11 cellular contexts compared by ENCODE assay signal in genomic region chr22:36201630-36202312, GRCh38. TPM values are rescaled to one million over a fixed set of nuclear protein-coding genes. Genes with fewer than 3 reads are reported as not detected.
A peak's percentile ranks its signal among the peaks of the same experiment; 100 is the strongest.
DNase-seq lines count a peak whose midpoint lies in the region; ATAC-seq, FAIRE-seq and TF ChIP-seq lines count a peak whose summit lies in the region.
"Had no signal": no experiment of that assay in that cellular context is flagged by ENCODE, and none has a peak within 500 bp of the region (broad histone marks: within the 10 kb centered on the region; RNA-seq: fewer than 3 reads in every experiment).

APOL4 (minus strand) TSS chr22:36201809; CDS start chr22:36201734, 75 bp downstream.

- intact Hi-C loops in MCF 10A (cut with micrococcal nuclease) (no loop called here), mammary epithelial cell (cut with micrococcal nuclease) (no loop called here)

- TF ChIP-seq POLR2A in H1 (IDR thresholded peaks at IDR 0.05; ENCODE audit: control extremely low read depth in 1 of 2, low read depth in 2 of 2, low read length in 2 of 2), result no peak

- no peak within 1 kb of the TSS for H2BK5ac ChIP-seq in H1 (ENCODE audit: low read depth, low read length)

- no peaks in the 10 kb centered on the region for H3K79me2 ChIP-seq in mammary epithelial cell (ENCODE audit: insufficient read depth, low read length)
- H3K79me2 ChIP-seq in H1 (ENCODE audit: control insufficient read depth in 1 of 2, insufficient read depth in 2 of 2, low read length in 2 of 2), result no peaks in the 10 kb centered on the region

- no peak within 1 kb of the TSS for H4K8ac ChIP-seq in H1 (ENCODE audit: extremely low read depth, insufficient read depth, low read length)

- H4K5ac ChIP-seq in H1 (ENCODE audit: insufficient read length, low read depth, low read length), result no peak within 1 kb of the TSS

- H4K20me1 ChIP-seq in mammary epithelial cell (ENCODE audit: insufficient read depth, low read length), result no peaks in the 10 kb centered on the region
- H4K20me1 ChIP-seq in H1 (replicated peaks in 1 of 2; ENCODE audit: control insufficient read depth in 1 of 2, insufficient read depth in 2 of 2, low read length in 2 of 2), result no peaks in the 10 kb centered on the region

- H3K9me3 ChIP-seq in mammary epithelial cell (replicated peaks; ENCODE audit: insufficient read depth, low read length) (no peaks in the 10 kb centered on the region), H1 (ENCODE audit: insufficient read depth in 2 of 2, low read depth in 1 of 2, low read length in 1 of 2) (no peaks in the 10 kb centered on the region)
- H3K9me3 ChIP-seq: SJSA1 had no signal

- H3K9me3 Mint-ChIP-seq in MCF 10A (ENCODE audit: unreplicated experiment), result no peaks in the 10 kb centered on the region
- H3K9me3 Mint-ChIP-seq in mesothelial cell of epicardium, result no peaks in the 10 kb centered on the region
- H3K9me3 Mint-ChIP-seq: CD4-positive, alpha-beta memory T cell had no signal

- dilution Hi-C loops in mammary epithelial cell (cut with HindIII; ENCODE audit: low sequenced_read_pairs), result no loop called here

- no peak within 1 kb of the TSS; the same call in none of the 2 replicates for H3K18ac ChIP-seq in H1 (ENCODE audit: extremely low read depth, low read length)

- H3K9ac ChIP-seq in mammary epithelial cell (ENCODE audit: insufficient read depth, low read length) (no peak within 1 kb of the TSS), H1 (replicated peaks in 1 of 4; ENCODE audit: extremely low read depth in 1 of 4, low read depth in 3 of 4, low read length in 3 of 4) (no peak within 1 kb of the TSS)

- H3K79me1 ChIP-seq in H1 (ENCODE audit: low read depth, low read length), result no peaks in the 10 kb centered on the region

- no peak for TF ChIP-seq RAD21 in H1 (IDR thresholded peaks at IDR 0.05 in 1 of 2, conservative IDR thresholded peaks at IDR 0.05 in 1 of 2; ENCODE audit: low read depth in 2 of 2, low read length in 2 of 2)

- no peak for TF ChIP-seq EP300 in H1 (IDR thresholded peaks at IDR 0.05; ENCODE audit: borderline replicate concordance in 1 of 2, low read depth in 2 of 2, low read length in 2 of 2)

- CTCF ChIA-PET in MCF 10A (lab: Yijun Ruan, JAX) (interaction anchor here (0.7 to 1.1 kb wide), 2 partner anchors 15 to 76 kb away, joined by 3 to 4 read pairs; no protein-coding TSS in a partner anchor), mammary epithelial cell (lab: Charles Lee; ENCODE audit: low non-redundant PET) (no interaction called here), H1 (lab: Charles Lee; ENCODE audit: partially characterized antibody) (interaction anchor here (0.7 to 3.1 kb wide), 10 partner anchors 9 to 60 kb away, joined by 3 to 13 read pairs (median 4); partner anchors contain the start of gene APOL2)

- no peaks in the 10 kb centered on the region for H3K27me3 ChIP-seq in mammary epithelial cell (ENCODE audit: insufficient read depth, low read length)
- no peaks in the 10 kb centered on the region for H3K27me3 ChIP-seq in H1 (replicated peaks in 1 of 4; ENCODE audit: control insufficient read depth in 3 of 4, extremely low read depth in 1 of 4, insufficient read depth in 3 of 4, low read length in 3 of 4)
- H3K27me3 ChIP-seq in brain microvascular endothelial cell (replicated peaks), result no peaks in the 10 kb centered on the region
- H3K27me3 ChIP-seq: SJSA1 had no signal

- no peak within 1 kb of the TSS for H2BK15ac ChIP-seq in H1 (ENCODE audit: low read length)

- WGBS in mammary epithelial cell (ENCODE audit: low coverage, missing lambda C conversion rate), result 51% methylated on average over 12 of the region's 13 CpGs
- WGBS in H1 (ENCODE audit: extremely low coverage in 1 of 2, insufficient coverage in 1 of 2, insufficient read length in 1 of 2, insufficient replicate concordance in 2 of 2, low coverage in 1 of 2, low lambda C conversion rate in 2 of 2, missing lambda C conversion rate in 1 of 2), 2 experiments, result 83% methylated on average over 11 of the region's 13 CpGs; no CpG with 5 or more reads in 1 of the 2 experiments
- 32% methylated on average over 13 of the region's 13 CpGs for WGBS in urinary bladder

- in situ Hi-C loops in mammary epithelial cell (cut with MboI; ENCODE audit: low sequenced_read_pairs in 2 of 2) (no loop called here), brain microvascular endothelial cell (cut with HindIII; ENCODE audit: low pct_ligation_motif_present, low sequenced_read_pairs) (no loop called here)

- no peak within 1 kb of the TSS for H3K4me3 ChIP-seq in mammary epithelial cell (replicated peaks in 1 of 3; ENCODE audit: insufficient read depth in 1 of 3, low read depth in 2 of 3, low read length in 3 of 3)
- H3K4me3 ChIP-seq in H1 (ENCODE audit: extremely low read depth in 1 of 4, insufficient read depth in 2 of 4, low read depth in 3 of 4, low read length in 4 of 4), result no peak within 1 kb of the TSS
- peak within 1 kb of the TSS; percentile 21 for H3K4me3 ChIP-seq in urinary bladder (ENCODE audit: low read depth, low read length)
- H3K4me3 ChIP-seq in brain microvascular endothelial cell (ENCODE audit: low read depth, low read length), result no peak within 1 kb of the TSS
- H3K4me3 ChIP-seq: SJSA1 had no signal

- H3K27me3 Mint-ChIP-seq in MCF 10A (ENCODE audit: insufficient read depth, unreplicated experiment), result peaks cover 19% of the 10 kb centered on the region
- no peaks in the 10 kb centered on the region for H3K27me3 Mint-ChIP-seq in mesothelial cell of epicardium (ENCODE audit: low read depth)

- no peak within 1 kb of the TSS for H3K56ac ChIP-seq in H1 (replicated peaks; ENCODE audit: insufficient read length, low read depth, low read length)

- peak; percentile 32 for DNase-seq in MCF 10A (ENCODE audit: unreplicated experiment)
- DNase-seq in mammary epithelial cell, result no peak
- no peak for DNase-seq in H1 (ENCODE audit: low read depth in 1 of 2, low spot score in 2 of 2)
- peak in 1 of 2 experiments; percentile 58 for DNase-seq in mesothelial cell of epicardium (ENCODE audit: low spot score in 2 of 2, unreplicated experiment in 2 of 2)
- DNase-seq in brain microvascular endothelial cell, result no peak
- DNase-seq: CD4-positive, alpha-beta memory T cell had no signal

- no peaks in the 10 kb centered on the region for H3K36me3 Mint-ChIP-seq in MCF 10A (ENCODE audit: insufficient read depth, unreplicated experiment)
- no peaks in the 10 kb centered on the region for H3K36me3 Mint-ChIP-seq in mesothelial cell of epicardium
- H3K36me3 Mint-ChIP-seq: CD4-positive, alpha-beta memory T cell had no signal

- H2BK12ac ChIP-seq in H1 (ENCODE audit: low read depth, low read length), result no peak within 1 kb of the TSS

- TF ChIP-seq CTCF in MCF 10A (IDR thresholded peaks at IDR 0.05; ENCODE audit: unreplicated experiment), result no peak
- TF ChIP-seq CTCF in mammary epithelial cell (conservative IDR thresholded peaks at IDR 0.05 in 1 of 2, IDR thresholded peaks at IDR 0.05 in 1 of 2; ENCODE audit: extremely low read depth in 1 of 2, insufficient read depth in 1 of 2, low read depth in 1 of 2, low read length in 2 of 2), result no peak
- TF ChIP-seq CTCF in H1 (IDR thresholded peaks at IDR 0.05; ENCODE audit: control extremely low read depth in 1 of 3, insufficient read depth in 1 of 3, low read depth in 1 of 3, low read length in 3 of 3), result no peak
- no peak for TF ChIP-seq CTCF in mesothelial cell of epicardium (IDR thresholded peaks at IDR 0.05; ENCODE audit: unreplicated experiment)
- TF ChIP-seq CTCF in brain microvascular endothelial cell (IDR thresholded peaks at IDR 0.05; ENCODE audit: low read depth, low read length, missing control alignments), result no peak

- no peaks in the 10 kb centered on the region for H3K4me1 ChIP-seq in mammary epithelial cell (ENCODE audit: insufficient read depth, low read length)
- peaks cover 0 to 10% (median 6%) of the 10 kb centered on the region in 4 experiments; a peak in 6 of 7 replicates for H3K4me1 ChIP-seq in H1 (replicated peaks in 1 of 4; ENCODE audit: control insufficient read depth in 3 of 4, insufficient read depth in 4 of 4, low read length in 3 of 4)
- peaks cover 2% of the 10 kb centered on the region for H3K4me1 ChIP-seq in urinary bladder (ENCODE audit: insufficient read depth)

- H3K23ac ChIP-seq in H1 (ENCODE audit: insufficient read length), result no peak within 1 kb of the TSS

- H3K36me3 ChIP-seq in mammary epithelial cell (ENCODE audit: insufficient read depth, low read length), result no peaks in the 10 kb centered on the region
- H3K36me3 ChIP-seq in H1 (ENCODE audit: control insufficient read depth in 2 of 4, insufficient read depth in 4 of 4, low read length in 3 of 4), result no peaks in the 10 kb centered on the region
- no peaks in the 10 kb centered on the region for H3K36me3 ChIP-seq in urinary bladder (ENCODE audit: insufficient read depth)
- H3K36me3 ChIP-seq in brain microvascular endothelial cell (replicated peaks), result no peaks in the 10 kb centered on the region
- H3K36me3 ChIP-seq: SJSA1 had no signal

- no peak within 1 kb of the TSS for H2BK20ac ChIP-seq in H1 (ENCODE audit: low read length)

- H3K27ac ChIP-seq in mammary epithelial cell (ENCODE audit: insufficient read depth, low read depth, low read length) (no peak within 1 kb of the TSS), H1 (ENCODE audit: low read depth, low read length) (no peak within 1 kb of the TSS), urinary bladder (ENCODE audit: low read depth) (peak within 1 kb of the TSS; percentile 93), brain microvascular endothelial cell (no peak within 1 kb of the TSS)
- H3K27ac ChIP-seq: SJSA1 had no signal

- no peak within 1 kb of the TSS for H2AK5ac ChIP-seq in H1 (ENCODE audit: low read depth, low read length)

- no peak within 1 kb of the TSS for H3K4me3 Mint-ChIP-seq in MCF 10A (ENCODE audit: unreplicated experiment)
- peak within 1 kb of the TSS; percentile 44 for H3K4me3 Mint-ChIP-seq in mesothelial cell of epicardium
- H3K4me3 Mint-ChIP-seq: CD4-positive, alpha-beta memory T cell had no signal

- H2BK120ac ChIP-seq in H1 (replicated peaks; ENCODE audit: low read depth, low read length), result no peak within 1 kb of the TSS

- POLR2A ChIA-PET in MCF 10A (lab: Yijun Ruan, JAX) (interaction anchor here (1.2 kb wide), 1 partner anchor 73 kb away, joined by 3 read pairs; no protein-coding TSS in a partner anchor), H1 (lab: Charles Lee; ENCODE audit: partially characterized antibody) (no interaction called here)

- no peak within 1 kb of the TSS for H4K91ac ChIP-seq in H1 (replicated peaks; ENCODE audit: insufficient read length, low read length)

- no peaks in the 10 kb centered on the region for H3K23me2 ChIP-seq in H1 (ENCODE audit: low read depth, low read length)

- BruUV-seq in MCF 10A (replicated peaks; lab: Mats Ljungman, UMichigan), result no TSS peak
- no TSS peak for BruUV-seq in mammary epithelial cell (replicated peaks; lab: Mats Ljungman, UMichigan)

- H2AFZ ChIP-seq in mammary epithelial cell (ENCODE audit: low read depth, low read length), result no peak within 1 kb of the TSS
- 0 out of 2 replicates have a peak within 1 kb of the TSS, but pooled peaks have one; percentile 87 for H2AFZ ChIP-seq in H1 (ENCODE audit: low read length)

- H3K4me1 Mint-ChIP-seq in MCF 10A (ENCODE audit: insufficient read depth, unreplicated experiment) (no peaks in the 10 kb centered on the region), mesothelial cell of epicardium (peaks cover 81% of the 10 kb centered on the region)

- H3K14ac ChIP-seq in H1 (ENCODE audit: insufficient read length), result no peak within 1 kb of the TSS

- H3K27ac Mint-ChIP-seq in MCF 10A (ENCODE audit: low read depth, unreplicated experiment) (no peak within 1 kb of the TSS), mesothelial cell of epicardium (peak within 1 kb of the TSS; percentile 97)

- no peak for ATAC-seq in GM19455 (IDR thresholded peaks at IDR 0.05; ENCODE audit: unreplicated experiment)
- ATAC-seq in GM19463 (IDR thresholded peaks at IDR 0.05; ENCODE audit: unreplicated experiment), result no peak

- H3K4me2 ChIP-seq in mammary epithelial cell (ENCODE audit: insufficient read depth, low read depth, low read length) (no peak within 1 kb of the TSS), H1 (ENCODE audit: insufficient read depth in 1 of 2, low read depth in 2 of 2, low read length in 2 of 2) (no peak within 1 kb of the TSS)

- no peak for FAIRE-seq in H1 (lab: Jason Lieb, UNC)
- FAIRE-seq: GM19239 had no signal

- no peak within 1 kb of the TSS for H3K4ac ChIP-seq in H1 (replicated peaks; ENCODE audit: insufficient read length, low read depth, low read length)

RNA-seq across cellular contexts. Expression of gene APOL4, which starts in this region (rescaled TPM):
- total RNA-seq in MCF 10A (2022) (not detected in 2 replicates), mammary epithelial cell (under 1 TPM in 1 of 2 donors, not detected in 1; 0.26 TPM), mesothelial cell of epicardium (15.0 to 16.4 TPM (median 15.9 TPM) in 3 replicates), urinary bladder (33.9 TPM)
- polyA plus RNA-seq in mammary epithelial cell (not detected), H1 (2011; rRNA removed) (0.02 TPM in 1 of 2 replicates, not detected in the other), urinary bladder (12.4 TPM)
- polyA minus RNA-seq in mammary epithelial cell, result not detected
- total RNA-seq in H1 (2021; fragmentation: NEBNext Ultra II Directional; extraction: Animal tissue kit (Norgen Biotek cat#: 25700)), result not detected in 2 replicates
- polyA plus RNA-seq in H1 (2011; cell fraction: cytosol; rRNA removed), result not detected
- not detected for polyA plus RNA-seq in H1 (2011; cell fraction: nucleus; rRNA removed)
- polyA plus RNA-seq in H1 (2012, experiment 1 of 2), result not detected in 4 replicates
- 0.08 TPM for polyA plus RNA-seq in H1 (2012, experiment 2 of 2)
- polyA plus RNA-seq in H1 (2013, experiment 1 of 2), result not detected
- 0.02 TPM for polyA plus RNA-seq in H1 (2013, experiment 2 of 2)
- polyA minus RNA-seq in H1 (2011; rRNA and poly(A)+ RNA removed), result 0.66 TPM in 1 of 2 replicates, not detected in the other
- polyA minus RNA-seq in H1 (2011; cell fraction: cytosol; rRNA and poly(A)+ RNA removed), result not detected
- polyA minus RNA-seq in H1 (2011; cell fraction: nucleus; rRNA and poly(A)+ RNA removed), result not detected
- total RNA-seq: CD4-positive, alpha-beta memory T cell had no signal
- polyA plus RNA-seq: CD4-positive, alpha-beta memory T cell had no signal

Comparison
In these comparisons a context has a peak if more than half of its experiments do, and no peak if none do; other contexts are left out.
1. RNA of gene APOL4 (total RNA-seq): 33.9 TPM in urinary bladder (single experiment) and 15.0 to 16.4 TPM in mesothelial cell of epicardium; 0.26 TPM in mammary epithelial cell, not detected in MCF 10A and not detected in H1; every median in the first group is over 10 times any median in the second.
2. RNA of gene APOL4 (polyA plus RNA-seq): 12.4 TPM in urinary bladder (single experiment); 0.02 to 0.08 TPM in H1 and not detected in mammary epithelial cell (single experiment); every median in the first group is over 10 times any median in the second.
3. Peak in DNase-seq in MCF 10A; RNA of the gene not detected or under 1 TPM.